8 cellular contexts compared by ENCODE assay signal in genomic region chr17:10127819-10128375, GRCh38.
DNase-seq lines count a peak whose midpoint lies in the region; ATAC-seq and TF ChIP-seq lines count a peak whose summit lies in the region.

No MANE protein-coding gene starts in this region.

- TF ChIP-seq CTCF in DND-41 (IDR thresholded peaks at IDR 0.05; ENCODE audit: borderline replicate concordance, extremely low read depth, low read length, poor library complexity, severe bottlenecking) (no peak), Calu3 (IDR thresholded peaks at IDR 0.05; ENCODE audit: unreplicated experiment) (no peak), glutamatergic neuron (IDR thresholded peaks at IDR 0.05; ENCODE audit: partially characterized antibody, unreplicated experiment) (no peak)

- DNase-seq in DND-41 = no peak
- peak; percentile 88 for DNase-seq in left cardiac atrium
- peak; percentile 56 for DNase-seq in retina
- no peak for DNase-seq in Calu3
- DNase-seq in SKM-1 treated with dmso at 0.1 percent for 144 hours (lab: John Stamatoyannopoulos, UW; ENCODE audit: unreplicated experiment) = no peak
- DNase-seq in glutamatergic neuron = no peak

- 24 to 36% (median 26%) methylated on average over 17 of the region's 17 CpGs for WGBS in adipose tissue, 3 donors

- ATAC-seq in DND-41 (ENCODE audit: insufficient read depth, low read depth) (no peak), left cardiac atrium (peak; percentile 79 to 84), HG02678 (IDR thresholded peaks at IDR 0.05; ENCODE audit: unreplicated experiment) (no peak)

- H3K27ac Mint-ChIP-seq in Calu3 (ENCODE audit: unreplicated experiment) (no peak overlapping the region), glutamatergic neuron (ENCODE audit: unreplicated experiment) (no peak overlapping the region)

- H3K4me3 Mint-ChIP-seq in Calu3 (ENCODE audit: low read depth, unreplicated experiment) (no peak overlapping the region), glutamatergic neuron (ENCODE audit: unreplicated experiment) (no peak overlapping the region)

- intact Hi-C loops in left cardiac atrium (cut with DNase I) = no loop called here
- intact Hi-C loops in Calu3 (cut with micrococcal nuclease; ENCODE audit: unreplicated experiment) = no loop called here

- no TSS peak for BruUV-seq in Calu3 (replicated peaks; lab: Mats Ljungman, UMichigan)

- peaks cover 43% of the 10 kb centered on the region for H3K4me1 ChIP-seq in DND-41 (ENCODE audit: insufficient read depth, low read length)

- H3K36me3 Mint-ChIP-seq in Calu3 (ENCODE audit: insufficient read depth, unreplicated experiment) (no peaks in the 10 kb centered on the region), glutamatergic neuron (ENCODE audit: unreplicated experiment) (no peaks in the 10 kb centered on the region)

- no peak overlapping the region; the same call in 1 of the 2 replicates for H3K4me2 ChIP-seq in DND-41 (ENCODE audit: insufficient read depth, low read length)

- H3K4me1 Mint-ChIP-seq in Calu3 (ENCODE audit: low read depth, unreplicated experiment) = no peaks in the 10 kb centered on the region
- H3K4me1 Mint-ChIP-seq in glutamatergic neuron (ENCODE audit: low read depth, unreplicated experiment) = no peaks in the 10 kb centered on the region

- no peak overlapping the region for H2AFZ ChIP-seq in DND-41 (ENCODE audit: low read depth, low read length)

- H3K36me3 ChIP-seq in DND-41 (ENCODE audit: insufficient read depth, low read length) = no peaks in the 10 kb centered on the region

- H3K9ac ChIP-seq in DND-41 (ENCODE audit: low read depth, low read length) = peak overlapping the region; percentile 21; the same call in 1 of the 2 replicates

- H4K20me1 ChIP-seq in DND-41 (ENCODE audit: insufficient read depth, low read length) = no peaks in the 10 kb centered on the region

- H3K4me3 ChIP-seq in DND-41 (ENCODE audit: low read depth in 1 of 2, low read length in 2 of 2) = no peak overlapping the region

- peaks cover 24% of the 10 kb centered on the region for H3K79me2 ChIP-seq in DND-41 (ENCODE audit: insufficient read depth, low read length)

- peaks cover 7% of the 10 kb centered on the region for H3K9me3 Mint-ChIP-seq in Calu3 (ENCODE audit: low read depth, unreplicated experiment)
- peaks cover 2% of the 10 kb centered on the region for H3K9me3 Mint-ChIP-seq in glutamatergic neuron (ENCODE audit: unreplicated experiment)

- no peaks in the 10 kb centered on the region for H3K27me3 ChIP-seq in DND-41 (ENCODE audit: insufficient read depth, low read length, poor library complexity)

- H3K9me3 ChIP-seq in DND-41 (ENCODE audit: insufficient read depth, low read length, severe bottlenecking) = no peaks in the 10 kb centered on the region

- H3K27ac ChIP-seq in DND-41 (ENCODE audit: low read length) = peak overlapping the region; percentile 71
- H3K27ac ChIP-seq in adipose tissue (ENCODE audit: low read depth, low read length) = peak overlapping the region; percentile 15

- CTCF ChIA-PET in Calu3 (lab: Charles Lee) = no interaction called here

- H3K27me3 Mint-ChIP-seq in Calu3 (ENCODE audit: unreplicated experiment) (no peaks in the 10 kb centered on the region), glutamatergic neuron (ENCODE audit: unreplicated experiment) (peaks cover 2% of the 10 kb centered on the region)

Comparison
In these comparisons a context has a peak if more than half of its experiments do, and no peak if none do; other contexts are left out.
1. ATAC-seq: peak in left cardiac atrium (2 of 2); none in DND-41 (single experiment) and HG02678 (single experiment).
2. DNase-seq: peak in left cardiac atrium (single experiment) and retina (single experiment); none in DND-41 (single experiment), Calu3 (single experiment), SKM-1 treated with dmso at 0.1 percent for 144 hours (single experiment) and glutamatergic neuron (single experiment).